Comparison of ENCODE assay signal across 20 cellular contexts in genomic region chr7:107206136-107206535, GRCh38.
"Had no signal": no experiment of that assay in that cellular context is flagged by ENCODE, and none has a peak within 500 bp of the region (broad histone marks: within the 10 kb centered on the region; RNA-seq: fewer than 3 reads in every experiment).

No MANE protein-coding gene starts in this region.

- H3K9me3 ChIP-seq: mucosa of descending colon, ovary, right atrium auricular region, sigmoid colon, stomach, thoracic aorta, transverse colon had no signal

- H3K4me1 ChIP-seq: colonic mucosa had no signal

- H3K27me3 ChIP-seq: colonic mucosa, ovary, right atrium auricular region, sigmoid colon, stomach, transverse colon had no signal

- H3K27ac ChIP-seq: colonic mucosa, ovary, sigmoid colon, transverse colon had no signal

- DNase-seq: colonic mucosa; dermis blood vessel endothelial cell; effector CD8-positive, alpha-beta T cell; foreskin melanocyte; head of caudate nucleus; hippocampal formation; left colon; mucosa of descending colon; natural killer cell; nucleus accumbens; ovary; sigmoid colon; small intestine; stimulated activated CD4-positive, alpha-beta T cell treated with anti-CD3 and anti-CD28 coated beads, Interleukin-12 subunit alpha, Interleukin-12 subunit beta, amount 100 ng/mL, for 4 hours; stimulated activated naive CD4-positive, alpha-beta T cell; stomach; substantia nigra; transverse colon had no signal

- H3K4me3 ChIP-seq: colonic mucosa, mucosa of descending colon, ovary, right atrium auricular region, sigmoid colon, stomach, thoracic aorta, transverse colon had no signal

- H3K36me3 ChIP-seq: ovary had no signal
